9 cellular contexts compared by ENCODE assay signal in the genomic region with DNA sequence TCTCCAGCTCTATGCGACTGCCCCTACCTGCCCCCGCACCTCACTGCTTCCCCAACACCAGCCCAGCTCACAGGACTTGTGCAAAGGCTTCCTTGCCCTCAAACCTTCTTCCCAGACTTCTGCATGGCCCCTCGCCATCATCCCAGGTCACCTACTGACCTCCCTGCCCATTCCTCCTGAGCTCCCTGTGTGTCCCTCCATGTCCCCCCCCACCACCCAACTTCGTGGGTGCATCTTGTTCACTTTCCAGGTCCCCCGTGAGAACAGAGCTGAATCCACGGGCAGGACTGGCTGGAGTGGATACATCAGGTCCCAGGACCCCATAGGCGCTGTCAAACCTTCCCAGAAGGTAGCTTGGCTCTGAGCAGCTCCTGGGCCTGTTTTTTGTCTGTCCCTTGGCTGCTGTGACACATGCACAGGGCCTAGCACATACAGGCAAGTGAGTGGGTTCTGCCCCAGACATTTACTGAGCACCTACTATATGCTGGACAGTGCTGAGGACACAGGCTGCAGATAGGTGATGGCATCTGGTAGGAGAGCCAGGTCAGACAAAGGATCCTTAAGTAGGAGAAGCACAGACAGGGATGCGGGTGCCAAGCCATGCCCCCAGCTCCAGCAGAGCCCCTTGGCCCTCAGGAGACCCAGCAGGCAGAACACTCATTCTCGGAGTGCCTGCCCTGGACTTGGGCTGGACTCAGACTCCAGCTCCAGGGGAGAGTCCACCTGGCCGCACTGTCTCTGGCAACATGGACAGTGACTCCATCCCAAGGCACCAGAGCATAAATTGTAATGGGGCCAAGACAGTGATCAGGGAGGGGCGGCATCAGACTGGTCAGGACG. TPM values are rescaled to one million over a fixed set of nuclear protein-coding genes. Genes with fewer than 3 reads are reported as not detected.
DNase-seq lines count a peak whose midpoint lies in the region; ATAC-seq and TF ChIP-seq lines count a peak whose summit lies in the region.
"Had no signal": no experiment of that assay in that cellular context is flagged by ENCODE, and none has a peak within 500 bp of the region (broad histone marks: within the 10 kb centered on the region; RNA-seq: fewer than 3 reads in every experiment).

No MANE protein-coding gene starts in this region.

- H4K20me1 ChIP-seq in osteoblast (ENCODE audit: insufficient read depth, low read length) (no peaks in the 10 kb centered on the region), OCI-LY7 (ENCODE audit: insufficient read depth, low read length) (no peaks in the 10 kb centered on the region)

- H3K27ac ChIP-seq in ACC112 (ENCODE audit: low read depth, low read length) (peak overlapping the region; percentile 45), RWPE2 (ENCODE audit: poor library complexity, severe bottlenecking) (peak overlapping the region; percentile 67), gastroesophageal sphincter (peak overlapping the region in 3 of 4 donors; percentile 81 to 87 (median 82)), osteoblast (ENCODE audit: low read depth, low read length) (peak overlapping the region; percentile 66), OCI-LY7 (ENCODE audit: low read depth, low read length, poor library complexity, severe bottlenecking) (no peak overlapping the region)

- no peaks in the 10 kb centered on the region for H3K36me3 ChIP-seq in ACC112 (ENCODE audit: insufficient read depth, low read length)
- no peaks in the 10 kb centered on the region for H3K36me3 ChIP-seq in RWPE2 (ENCODE audit: low read depth)
- H3K36me3 ChIP-seq in gastroesophageal sphincter: peaks cover 0 to 41% of the 10 kb centered on the region in 2 donors
- peaks cover 2% of the 10 kb centered on the region for H3K36me3 ChIP-seq in osteoblast (ENCODE audit: insufficient read depth, low read length)
- H3K36me3 ChIP-seq in OCI-LY7 (ENCODE audit: insufficient read depth, low read length): no peaks in the 10 kb centered on the region

- H2AFZ ChIP-seq in ACC112 (ENCODE audit: low read length, unreplicated experiment) (no peak overlapping the region), osteoblast (ENCODE audit: low read length) (no peak overlapping the region), OCI-LY7 (ENCODE audit: low read length) (no peak overlapping the region)

- 79 to 85% methylated on average over 2 to 9 of the region's 12 CpGs for WGBS in gastroesophageal sphincter (ENCODE audit: low coverage in 1 of 2), 2 donors

- H3K79me2 ChIP-seq in ACC112 (ENCODE audit: control insufficient read depth, insufficient read depth, low read length, unreplicated experiment) (no peaks in the 10 kb centered on the region), osteoblast (ENCODE audit: insufficient read depth, low read length) (no peaks in the 10 kb centered on the region), OCI-LY7 (ENCODE audit: insufficient read depth, low read depth, low read length) (no peaks in the 10 kb centered on the region)

- peaks cover 27% of the 10 kb centered on the region for H3K4me1 ChIP-seq in ACC112 (ENCODE audit: control insufficient read depth, insufficient read depth, low read length, unreplicated experiment)
- H3K4me1 ChIP-seq in RWPE2 (ENCODE audit: insufficient read depth, poor library complexity, severe bottlenecking): peaks cover 15% of the 10 kb centered on the region
- peaks cover 3 to 43% (median 17%) of the 10 kb centered on the region in 3 donors for H3K4me1 ChIP-seq in gastroesophageal sphincter
- H3K4me1 ChIP-seq in osteoblast (ENCODE audit: insufficient read depth, low read length): peaks cover 19% of the 10 kb centered on the region
- H3K4me1 ChIP-seq in OCI-LY7 (ENCODE audit: insufficient read depth, low read length, poor library complexity, severe bottlenecking): peaks cover 12% of the 10 kb centered on the region
- H3K4me1 ChIP-seq: Caco-2 had no signal

- no peak for TF ChIP-seq EP300 in gastroesophageal sphincter (IDR thresholded peaks at IDR 0.05)

- TF ChIP-seq POLR2A in gastroesophageal sphincter (IDR thresholded peaks at IDR 0.05): no peak

- H3K27me3 ChIP-seq in ACC112 (ENCODE audit: insufficient read depth, low read length) (no peaks in the 10 kb centered on the region), RWPE2 (ENCODE audit: insufficient read depth, poor library complexity, severe bottlenecking) (no peaks in the 10 kb centered on the region), gastroesophageal sphincter (no peaks in the 10 kb centered on the region), osteoblast (ENCODE audit: insufficient read depth, low read length) (no peaks in the 10 kb centered on the region)

- peak; percentile 45 for DNase-seq in RWPE2 (ENCODE audit: low spot score)
- DNase-seq in osteoblast (ENCODE audit: insufficient read length, low spot score, missing footprints): peak; percentile 73
- DNase-seq in NAMALWA (ENCODE audit: low spot score): no peak
- no peak for DNase-seq in NCI-H2196 treated with DMSO at 0.1 percent for 48 hours (lab: John Stamatoyannopoulos, UW; ENCODE audit: unreplicated experiment)
- DNase-seq in OCI-LY7 (ENCODE audit: low spot score): no peak

- intact Hi-C loops in OCI-LY7 (cut with micrococcal nuclease; ENCODE audit: unreplicated experiment): no loop called here

- no TSS peak for BruUV-seq in OCI-LY7 (replicated peaks; lab: Mats Ljungman, UMichigan)

- CTCF ChIA-PET in OCI-LY7 (lab: Charles Lee; ENCODE audit: unreplicated experiment): no interaction called here

- H3K4me2 ChIP-seq in osteoblast (ENCODE audit: insufficient read depth, low read length) (peak overlapping the region; percentile 65), OCI-LY7 (ENCODE audit: low read length) (no peak overlapping the region)

- no peak for ATAC-seq in RWPE2 (ENCODE audit: low read depth)
- ATAC-seq in gastroesophageal sphincter: no peak
- no peak for ATAC-seq in HG02678 (IDR thresholded peaks at IDR 0.05; ENCODE audit: unreplicated experiment)

- H3K4me3 ChIP-seq in ACC112 (ENCODE audit: low read depth, low read length) (no peak overlapping the region), RWPE2 (ENCODE audit: severe bottlenecking) (no peak overlapping the region), gastroesophageal sphincter (no peak overlapping the region), osteoblast (ENCODE audit: insufficient read depth, low read length) (no peak overlapping the region), OCI-LY7 (ENCODE audit: low read depth, low read length, poor library complexity, severe bottlenecking) (no peak overlapping the region)

- no peaks in the 10 kb centered on the region for H3K9me2 ChIP-seq in OCI-LY7 (ENCODE audit: insufficient read depth, low read length)

- H3K9me3 ChIP-seq in RWPE2 (ENCODE audit: severe bottlenecking) (no peaks in the 10 kb centered on the region), gastroesophageal sphincter (no peaks in the 10 kb centered on the region), osteoblast (ENCODE audit: low read depth, low read length) (no peaks in the 10 kb centered on the region), OCI-LY7 (ENCODE audit: low read length) (no peaks in the 10 kb centered on the region)
- H3K9me3 ChIP-seq: Caco-2 had no signal

- POLR2A ChIA-PET in OCI-LY7 (lab: Charles Lee): no interaction called here

- no peak for TF ChIP-seq CTCF in RWPE2 (IDR thresholded peaks at IDR 0.05; ENCODE audit: poor library complexity, severe bottlenecking)
- no peak for TF ChIP-seq CTCF in gastroesophageal sphincter (IDR thresholded peaks at IDR 0.05)
- no peak for TF ChIP-seq CTCF in osteoblast (IDR thresholded peaks at IDR 0.05; ENCODE audit: extremely low read depth, low read depth, low read length)
- no peak for TF ChIP-seq CTCF in OCI-LY7 (conservative IDR thresholded peaks at IDR 0.05; ENCODE audit: low read length)

RNA-seq across cellular contexts. Expression of gene NINJ1, which starts 15.0 kb away (rescaled TPM):
- 10 to 100 TPM; 58.8 to 81.6 (median 75.2) TPM for total RNA-seq in gastroesophageal sphincter
- total RNA-seq in osteoblast: 33.6 and 34.7 TPM in 2 replicates
- total RNA-seq in OCI-LY7 (2014; rRNA removed; shearing (Covaris generic)): 6.2 and 13.3 TPM in 2 replicates
- total RNA-seq in OCI-LY7 (2022): 18.1 and 18.3 TPM in 2 replicates

RNA-seq across cellular contexts. Expression of gene CARD19, which starts 23.1 kb away (rescaled TPM):
- total RNA-seq in gastroesophageal sphincter (10 to 100 TPM; 78.5 to 82.2 (median 80.1) TPM), osteoblast (38.4 and 38.6 TPM in 2 replicates), OCI-LY7 (2022) (13.4 and 15.8 TPM in 2 replicates)
- 18.4 and 26.8 TPM in 2 replicates for total RNA-seq in OCI-LY7 (2014; rRNA removed; shearing (Covaris generic))

Comparison
In these comparisons a context has a peak if more than half of its experiments do, and no peak if none do; other contexts are left out.
1. DNase-seq: peak in RWPE2 (single experiment) and osteoblast (single experiment); none in NAMALWA (single experiment), NCI-H2196 treated with DMSO at 0.1 percent for 48 hours (single experiment) and OCI-LY7 (single experiment).